ENCODE assay signal across 8 cellular contexts in the genomic region with DNA sequence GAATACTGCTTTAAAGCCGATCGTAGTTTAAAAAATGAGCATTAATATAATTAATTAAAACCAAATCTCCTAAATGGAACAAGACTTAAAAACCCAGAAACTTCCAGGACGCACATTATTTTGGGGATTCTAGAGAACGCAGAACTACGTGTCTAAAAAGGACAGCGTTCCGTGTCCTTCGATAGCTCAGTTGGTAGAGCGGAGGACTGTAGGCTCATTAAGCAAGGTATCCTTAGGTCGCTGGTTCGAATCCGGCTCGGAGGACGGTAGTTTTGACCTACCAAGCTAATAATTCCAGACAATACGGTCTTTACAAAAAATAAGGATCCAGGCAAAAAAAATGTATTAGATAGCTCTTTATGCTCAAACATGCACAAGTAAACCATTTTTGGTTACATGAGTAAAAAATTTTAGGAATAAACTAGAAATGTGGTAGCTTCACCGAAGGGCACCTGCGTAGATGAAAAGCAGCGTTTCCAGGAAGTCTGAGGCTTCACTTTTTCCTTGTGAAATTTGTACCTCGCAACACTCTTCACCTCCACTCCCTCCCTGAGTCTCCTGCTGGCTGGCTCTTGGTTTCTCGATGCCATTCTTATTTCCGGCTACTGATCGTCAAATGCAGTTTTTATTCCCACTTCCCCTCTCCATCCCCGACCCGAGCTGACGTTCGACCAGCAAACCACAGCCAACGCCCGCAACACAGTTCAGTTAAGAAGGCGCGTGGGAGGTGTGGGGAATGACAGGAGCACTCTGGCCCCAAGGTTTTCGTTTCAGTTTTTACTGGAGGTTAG. TPM values are rescaled to one million over a fixed set of nuclear protein-coding genes. Genes with fewer than 3 reads are reported as not detected.
DNase-seq lines count a peak whose midpoint lies in the region; ATAC-seq and TF ChIP-seq lines count a peak whose summit lies in the region.

No MANE protein-coding gene starts in this region.

- H3K36me3 Mint-ChIP-seq in T-helper 17 cell (ENCODE audit: low read depth): no peaks in the 10 kb centered on the region

- H3K4me3 ChIP-seq in brain microvascular endothelial cell (ENCODE audit: low read depth, low read length): peak overlapping the region; percentile 51

- peak overlapping the region; percentile 73 for H3K4me3 Mint-ChIP-seq in T-helper 17 cell

- ATAC-seq in Right ventricle myocardium inferior (no peak), T-helper 17 cell (peak; percentile 67), HG03457 (IDR thresholded peaks at IDR 0.05; ENCODE audit: unreplicated experiment) (no peak), HG03045 (IDR thresholded peaks at IDR 0.05; ENCODE audit: unreplicated experiment) (no peak)

- in situ Hi-C loops in brain microvascular endothelial cell (cut with HindIII; ENCODE audit: low pct_ligation_motif_present, low sequenced_read_pairs): no loop called here

- no peaks in the 10 kb centered on the region for H3K27me3 Mint-ChIP-seq in T-helper 17 cell

- no peak for TF ChIP-seq CTCF in brain microvascular endothelial cell (IDR thresholded peaks at IDR 0.05; ENCODE audit: low read depth, low read length, missing control alignments)

- no peak overlapping the region for H3K27ac ChIP-seq in brain microvascular endothelial cell

- H3K27me3 ChIP-seq in brain microvascular endothelial cell (replicated peaks): no peaks in the 10 kb centered on the region

- intact Hi-C loops in Right ventricle myocardium inferior (cut with DNase I) (no loop called here), cardiac septum (cut with DNase I) (no loop called here)

- no peaks in the 10 kb centered on the region for H3K36me3 ChIP-seq in brain microvascular endothelial cell (replicated peaks)

- H3K27ac Mint-ChIP-seq in T-helper 17 cell: peak overlapping the region; percentile 88

- H3K4me1 Mint-ChIP-seq in T-helper 17 cell: peaks cover 15% of the 10 kb centered on the region

- DNase-seq in Right ventricle myocardium inferior (ENCODE audit: missing footprints) (peak; percentile 76), cardiac septum (ENCODE audit: low spot score) (no peak), T-helper 17 cell (peak in 2 of 3 donors; percentile 27 to 33), brain microvascular endothelial cell (peak; percentile 89), kidney glomerular epithelial cell (lab: John Stamatoyannopoulos, UW) (peak; percentile 62)
- DNase-seq in stimulated activated CD4-positive, alpha-beta T cell treated with anti-CD3 and anti-CD28 coated beads, Interleukin-4, amount 100 ng/mL, for 48 hours (ENCODE audit: low read depth in 2 of 2): peak; percentile 75 to 77

- H3K9me3 ChIP-seq in T-helper 17 cell (ENCODE audit: control insufficient read depth, low read length, poor library complexity, severe bottlenecking): peaks cover 3% of the 10 kb centered on the region

RNA-seq across cellular contexts. Expression of a gene that starts 19.6 kb away (rescaled TPM):
- total RNA-seq in Right ventricle myocardium inferior: 7.6 TPM
- total RNA-seq in cardiac septum: 7.4 TPM
- total RNA-seq in T-helper 17 cell: 10 to 100 TPM; 25.0 to 28.4 TPM

RNA-seq across cellular contexts. Expression of a gene that starts 39.0 kb away (rescaled TPM):
- total RNA-seq in Right ventricle myocardium inferior (29.0 TPM), cardiac septum (34.7 TPM), T-helper 17 cell (10 to 100 TPM; 54.7 to 60.1 TPM)
